7 cellular contexts compared by ENCODE assay signal in the genomic region with DNA sequence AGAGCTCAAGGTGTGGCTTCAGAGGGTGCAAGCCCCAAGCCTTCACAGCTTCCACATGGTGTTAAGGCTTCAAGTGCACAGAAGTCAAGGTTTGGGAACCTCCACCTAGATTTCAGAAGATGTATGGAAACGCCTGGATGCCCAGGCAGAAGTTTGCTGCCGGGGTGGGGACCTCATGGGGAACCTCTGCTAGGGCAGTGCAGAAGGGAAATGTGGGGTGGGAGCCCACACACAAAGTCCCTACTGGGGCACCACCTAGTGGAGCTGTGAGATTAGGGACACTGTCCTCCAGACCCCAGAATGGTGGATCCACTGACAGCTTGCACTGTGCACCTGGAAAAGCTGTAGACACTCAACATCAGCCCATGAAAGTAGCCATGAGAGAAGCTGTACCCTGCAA.
DNase-seq lines count a peak whose midpoint lies in the region; ATAC-seq, FAIRE-seq and TF ChIP-seq lines count a peak whose summit lies in the region.
"Not testable (repeated sequence)": the region's sequence is repeated elsewhere in the genome, so short reads cannot be mapped to it uniquely, and the experiment has no call there.

No MANE protein-coding gene starts in this region.

- 5% methylated on average over 2 of the region's 2 CpGs for WGBS in HepG2 (ENCODE audit: low lambda C conversion rate)

- intact Hi-C loops in Calu3 (cut with micrococcal nuclease; ENCODE audit: unreplicated experiment); activated CD4-positive, alpha-beta T cell treated with anti-CD3 and anti-CD28 coated beads for 36 hours (cut with DNase I, micrococcal nuclease): not testable (repeated sequence)
- intact Hi-C loops in HepG2 (cut with micrococcal nuclease; ENCODE audit: unreplicated experiment): loop anchor here (10.0 kb wide), 1 partner anchor 451 kb away; no protein-coding TSS in a partner anchor

- TF ChIP-seq CTCF in Calu3 (IDR thresholded peaks at IDR 0.05; ENCODE audit: unreplicated experiment): not testable (repeated sequence)
- TF ChIP-seq CTCF in GM23338 (conservative IDR thresholded peaks at IDR 0.05; ENCODE audit: low read depth in 2 of 2) (peak; percentile 13 to 49; a peak in 2 of 4 replicates), WERI-Rb-1 (IDR thresholded peaks at IDR 0.05; ENCODE audit: low read depth, low read length) (0 out of 2 replicates have a peak, but pooled peaks have one; percentile 37), choroid plexus epithelial cell (conservative IDR thresholded peaks at IDR 0.05; ENCODE audit: low read depth, low read length) (peak; percentile 1), HepG2 (CRISPR knock-in tag; IDR thresholded peaks at IDR 0.05) (peak; percentile 45)

- H3K4me3 ChIP-seq in GM23338; WERI-Rb-1 (ENCODE audit: low read depth, low read length); choroid plexus epithelial cell (ENCODE audit: low read depth, low read length); HepG2 (replicated peaks in 1 of 3; ENCODE audit: insufficient read depth in 1 of 3, low read depth in 2 of 3, low read length in 3 of 3): not testable (repeated sequence)

- not testable (repeated sequence) for H4K20me1 ChIP-seq in GM23338 (replicated peaks; ENCODE audit: insufficient read depth); HepG2 (ENCODE audit: insufficient read depth, low read length)

- not testable (repeated sequence) for H3K27ac ChIP-seq in GM23338 (ENCODE audit: low read depth); WERI-Rb-1; HepG2 (ENCODE audit: extremely low read length, insufficient read depth, low read length)

- H3K27me3 ChIP-seq in GM23338 (ENCODE audit: insufficient read depth); HepG2 (ENCODE audit: control insufficient read depth in 1 of 2, insufficient read depth in 2 of 2, low read length in 2 of 2): not testable (repeated sequence)
- peaks cover 29% of the 10 kb centered on the region for H3K27me3 ChIP-seq in WERI-Rb-1 (ENCODE audit: insufficient read depth, low read depth, severe bottlenecking)

- CTCF ChIA-PET in Calu3 (lab: Charles Lee); activated CD4-positive, alpha-beta T cell treated with anti-CD3 and anti-CD28 coated beads for 36 hours (lab: Charles Lee); HepG2 (lab: Yijun Ruan, JAX; ENCODE audit: low intra/inter-chr PET ratio, low total read pairs): not testable (repeated sequence)

- not testable (repeated sequence) for H3K9ac ChIP-seq in HepG2 (ENCODE audit: insufficient read depth, low read depth, low read length)

- not testable (repeated sequence) for H3K36me3 ChIP-seq in GM23338 (ENCODE audit: insufficient read depth); WERI-Rb-1; HepG2 (replicated peaks in 1 of 2; ENCODE audit: control insufficient read depth in 1 of 2, insufficient read depth in 2 of 2, low read length in 2 of 2)

- H2AFZ ChIP-seq in GM23338; HepG2 (ENCODE audit: low read length): not testable (repeated sequence)

- DNase-seq in Calu3 (peak; percentile 1), NCI-H69 (lab: John Stamatoyannopoulos, UW) (peak; percentile 13), WERI-Rb-1 (peak; percentile 6)
- not testable (repeated sequence) for DNase-seq in GM23338 (ENCODE audit: low spot score); choroid plexus epithelial cell (ENCODE audit: low read depth); HepG2 (ENCODE audit: low spot score)
- peak; percentile 6 for DNase-seq in activated CD4-positive, alpha-beta T cell treated with anti-CD3 and anti-CD28 coated beads for 36 hours

- not testable (repeated sequence) for H3K9me3 ChIP-seq in WERI-Rb-1 (ENCODE audit: severe bottlenecking)
- H3K9me3 ChIP-seq in HepG2 (ENCODE audit: low read length): peaks cover 33% of the 10 kb centered on the region

- H3K4me3 Mint-ChIP-seq in Calu3 (ENCODE audit: low read depth, unreplicated experiment); GM23338; activated CD4-positive, alpha-beta T cell treated with anti-CD3 and anti-CD28 coated beads for 36 hours: not testable (repeated sequence)

- POLR2A ChIA-PET in activated CD4-positive, alpha-beta T cell treated with anti-CD3 and anti-CD28 coated beads for 36 hours (lab: Charles Lee); HepG2 (lab: Yijun Ruan, JAX): not testable (repeated sequence)

- TF ChIP-seq RAD21 in HepG2 (CRISPR knock-in tag; IDR thresholded peaks at IDR 0.05): not testable (repeated sequence)

- not testable (repeated sequence) for TF ChIP-seq POLR2A in HepG2 (IDR thresholded peaks at IDR 0.05; ENCODE audit: insufficient read depth in 1 of 2, low read depth in 2 of 2, low read length in 2 of 2)

- not testable (repeated sequence) for ATAC-seq in GM23338; activated CD4-positive, alpha-beta T cell treated with anti-CD3 and anti-CD28 coated beads for 36 hours; HepG2

- not testable (repeated sequence) for H3F3A ChIP-seq in GM23338 (replicated peaks; ENCODE audit: low read depth)

- in situ Hi-C loops in HepG2 (cut with HindIII; ENCODE audit: extremely low pct_ligation_motif_present, low pct_unique_long_range_greater_than_20kb): not testable (repeated sequence)

- not testable (repeated sequence) for H3K9me2 ChIP-seq in GM23338 (ENCODE audit: insufficient read depth)

- not testable (repeated sequence) for FAIRE-seq in HepG2 (lab: Jason Lieb, UNC)

- H3K27ac Mint-ChIP-seq in Calu3 (ENCODE audit: unreplicated experiment); GM23338; activated CD4-positive, alpha-beta T cell treated with anti-CD3 and anti-CD28 coated beads for 36 hours: not testable (repeated sequence)

- not testable (repeated sequence) for H3K4me2 ChIP-seq in GM23338; HepG2 (ENCODE audit: low read depth, low read length)

- not testable (repeated sequence) for TF ChIP-seq EP300 in HepG2 (IDR thresholded peaks at IDR 0.05; ENCODE audit: low read depth in 2 of 2, low read length in 2 of 2); HepG2 (CRISPR knock-in tag; IDR thresholded peaks at IDR 0.05; ENCODE audit: borderline replicate concordance)

- H3K79me2 ChIP-seq in GM23338 (replicated peaks; ENCODE audit: insufficient read depth); HepG2 (ENCODE audit: insufficient read depth, low read length): not testable (repeated sequence)

- H3K36me3 Mint-ChIP-seq in Calu3 (ENCODE audit: insufficient read depth, unreplicated experiment); activated CD4-positive, alpha-beta T cell treated with anti-CD3 and anti-CD28 coated beads for 36 hours (ENCODE audit: low read depth): not testable (repeated sequence)
- peaks cover 14% of the 10 kb centered on the region; the same call in 2 of the 3 replicates for H3K36me3 Mint-ChIP-seq in GM23338 (ENCODE audit: low read depth)

- H3K4me1 ChIP-seq in GM23338 (ENCODE audit: insufficient read depth); HepG2 (ENCODE audit: insufficient read depth, low read length): not testable (repeated sequence)

- BruUV-seq in Calu3 (replicated peaks; lab: Mats Ljungman, UMichigan); HepG2 (replicated peaks; lab: Mats Ljungman, UMichigan): not testable (repeated sequence)

- not testable (repeated sequence) for H3K27me3 Mint-ChIP-seq in Calu3 (ENCODE audit: unreplicated experiment); GM23338 (ENCODE audit: insufficient read depth, low read depth, poor library complexity); activated CD4-positive, alpha-beta T cell treated with anti-CD3 and anti-CD28 coated beads for 36 hours

- not testable (repeated sequence) for H3K9me3 Mint-ChIP-seq in Calu3 (ENCODE audit: low read depth, unreplicated experiment); activated CD4-positive, alpha-beta T cell treated with anti-CD3 and anti-CD28 coated beads for 36 hours (ENCODE audit: low read depth)
- H3K9me3 Mint-ChIP-seq in GM23338: peaks cover 21% of the 10 kb centered on the region

- H3K4me1 Mint-ChIP-seq in Calu3 (ENCODE audit: low read depth, unreplicated experiment); GM23338; activated CD4-positive, alpha-beta T cell treated with anti-CD3 and anti-CD28 coated beads for 36 hours: not testable (repeated sequence)

TF ChIP-seq in HepG2, 621 proteins besides CTCF, POLR2A, EP300 and RAD21:
- peak; percentile 24 for TF ChIP-seq STAG1 (CRISPR knock-in tag; IDR thresholded peaks at IDR 0.05)
